ENCODE assay signal across 8 cellular contexts in the genomic region with DNA sequence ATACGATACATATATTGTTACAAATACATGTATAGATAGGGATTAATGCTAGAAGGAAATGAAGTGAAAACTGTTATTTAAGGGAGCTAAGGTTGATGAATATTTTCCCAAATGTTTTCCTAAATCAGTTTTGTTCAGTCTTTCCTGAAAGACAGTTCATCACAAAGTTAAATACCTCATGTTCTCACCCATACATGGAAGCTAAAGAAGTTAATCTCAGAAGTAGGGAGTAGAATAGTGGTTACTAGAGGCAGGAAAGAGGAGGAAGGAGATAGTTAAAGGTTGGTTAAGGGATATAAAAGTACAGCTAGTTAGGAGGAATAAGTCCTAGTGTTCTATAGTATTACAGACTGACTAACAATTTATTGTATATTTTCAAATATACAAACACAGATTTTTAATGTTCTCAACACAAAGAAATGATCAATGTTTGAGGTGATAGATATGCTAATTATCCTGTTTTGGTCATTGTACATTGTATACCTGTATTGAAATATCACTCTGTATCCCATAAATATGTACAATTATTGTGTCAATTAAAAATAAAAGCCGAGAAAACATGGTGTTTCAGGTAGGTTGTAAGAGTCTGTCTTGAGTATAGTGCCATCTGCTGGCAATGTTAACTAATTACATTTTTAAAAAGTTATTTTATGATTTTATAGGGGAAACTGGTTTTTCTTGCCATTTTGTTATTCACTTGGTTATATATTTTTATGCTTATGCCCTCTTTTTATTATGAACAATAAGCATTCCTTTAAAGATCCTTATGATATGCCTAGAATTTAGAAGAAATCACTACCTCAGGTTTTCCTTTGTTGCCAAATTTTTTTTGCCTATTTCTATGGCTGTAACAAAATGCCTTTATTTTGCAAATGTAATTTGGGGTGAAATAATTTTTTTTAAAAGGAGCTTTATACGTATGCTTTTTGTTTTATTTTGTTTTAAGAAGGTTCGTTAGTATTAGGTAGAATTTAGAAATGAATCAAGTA. TPM values are rescaled to one million over a fixed set of nuclear protein-coding genes. Genes with fewer than 3 reads are reported as not detected.
DNase-seq lines count a peak whose midpoint lies in the region; ATAC-seq and TF ChIP-seq lines count a peak whose summit lies in the region.

No MANE protein-coding gene starts in this region.

- 54 to 59% methylated on average over 4 of the region's 4 CpGs for WGBS in lung, 2 donors

- no peaks in the 10 kb centered on the region for H3K9me3 ChIP-seq in lung (ENCODE audit: control insufficient read depth in 2 of 2, insufficient read depth in 1 of 2, low read length in 1 of 2)

- POLR2A ChIA-PET in BJ (lab: Charles Lee): no interaction called here

- peaks cover 0 to 8% of the 10 kb centered on the region in 2 donors for H3K4me1 ChIP-seq in lung (ENCODE audit: control insufficient read depth in 2 of 2, insufficient read depth in 2 of 2, low read length in 2 of 2)

- H3K36me3 ChIP-seq in BJ (ENCODE audit: control insufficient read depth, insufficient read depth, low read length): no peaks in the 10 kb centered on the region
- no peaks in the 10 kb centered on the region for H3K36me3 ChIP-seq in lung (ENCODE audit: control insufficient read depth in 2 of 2, insufficient read depth in 2 of 2, low read length in 2 of 2)

- H3K27me3 ChIP-seq in BJ (ENCODE audit: control insufficient read depth, insufficient read depth, low read length): no peaks in the 10 kb centered on the region
- no peaks in the 10 kb centered on the region for H3K27me3 ChIP-seq in lung (ENCODE audit: control insufficient read depth, insufficient read depth)

- ATAC-seq in lung (ENCODE audit: insufficient read depth, low FRiP score) (peak; percentile 58), HG03469 (IDR thresholded peaks at IDR 0.05; ENCODE audit: unreplicated experiment) (no peak), HG03095 (IDR thresholded peaks at IDR 0.05; ENCODE audit: unreplicated experiment) (no peak)

- TF ChIP-seq CTCF in BJ (IDR thresholded peaks at IDR 0.05; ENCODE audit: insufficient read depth, low read depth, low read length) (peak; percentile 37), GM20000 (IDR thresholded peaks at IDR 0.05; ENCODE audit: extremely low read depth, missing control alignments) (peak; percentile 18), cardiac fibroblast (IDR thresholded peaks at IDR 0.05; ENCODE audit: low read depth, low read length) (peak; percentile 35), lung (IDR thresholded peaks at IDR 0.05; ENCODE audit: control extremely low read depth, extremely low read depth) (peak; percentile 49)

- CTCF ChIA-PET in BJ (lab: Yijun Ruan, JAX): interaction anchor here (0.6 to 7.9 kb wide), 22 partner anchors 9 to 220 kb away, joined by 3 to 56 read pairs (median 3); a partner anchor contains a TSS

- H3K4me3 ChIP-seq in BJ (ENCODE audit: low read depth, low read length): no peak overlapping the region
- no peak overlapping the region for H3K4me3 ChIP-seq in cardiac fibroblast (replicated peaks in 1 of 2; ENCODE audit: low read depth in 2 of 2, low read length in 2 of 2)
- H3K4me3 ChIP-seq in lung: no peak overlapping the region

- no peak for DNase-seq in BJ (ENCODE audit: low read depth)
- peak; percentile 15 for DNase-seq in GM20000 (ENCODE audit: low spot score)
- peak; percentile 28 for DNase-seq in NCI-H2227 (lab: John Stamatoyannopoulos, UW; ENCODE audit: unreplicated experiment)
- peak; percentile 34 to 50 for DNase-seq in cardiac fibroblast (ENCODE audit: low read depth in 2 of 2)
- no peak for DNase-seq in lung (ENCODE audit: low spot score)
- DNase-seq in SKM-1 (lab: John Stamatoyannopoulos, UW; ENCODE audit: unreplicated experiment): no peak

- H3K27ac ChIP-seq in lung (ENCODE audit: low read depth in 1 of 2, low read length in 1 of 2): no peak overlapping the region

RNA-seq across cellular contexts. Expression of a gene that starts 26.9 kb away (rescaled TPM):
- 34.5 and 51.1 TPM in 2 replicates for polyA plus RNA-seq in BJ (2011; rRNA removed)
- polyA minus RNA-seq in BJ (2011; rRNA and poly(A)+ RNA removed): 37.3 and 52.4 TPM in 2 replicates
- 100 to 1,000 TPM in 1 of 2 donors, 10 to 100 TPM in 1; 31.7 to 139 TPM for total RNA-seq in lung
- 10 to 100 TPM; 12.0 TPM for polyA plus RNA-seq in lung

Comparison
In these comparisons a context has a peak if more than half of its experiments do, and no peak if none do; other contexts are left out.
1. DNase-seq: peak in GM20000 (single experiment), NCI-H2227 (single experiment) and cardiac fibroblast (2 of 2); none in BJ (single experiment), lung (single experiment) and SKM-1 (single experiment).
2. Peak in every context shown above with its lines, with median percentiles within 50 percentile points of each other: CTCF ChIP-seq.